ENCODE assay signal across 20 cellular contexts in the genomic region with DNA sequence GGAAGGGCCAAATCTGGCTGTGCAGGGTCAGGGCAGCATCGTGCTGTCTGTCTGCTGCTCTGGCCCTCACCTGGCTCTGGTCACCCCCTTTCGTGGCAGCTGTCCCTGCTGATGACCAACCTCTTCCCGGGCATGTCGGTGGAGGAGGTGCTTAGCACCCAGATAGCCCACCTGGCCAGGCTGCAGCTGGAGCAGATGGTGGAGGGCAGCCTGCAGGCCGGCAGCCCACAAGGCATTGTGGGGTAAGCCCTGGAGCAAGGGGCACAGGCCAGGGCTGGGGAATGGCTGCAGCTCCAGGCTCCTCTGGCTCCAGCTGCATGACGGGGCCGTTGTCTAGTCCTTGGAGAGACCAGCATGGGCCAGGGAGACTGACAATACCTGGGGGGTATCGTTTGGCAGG. TPM values are rescaled to one million over a fixed set of nuclear protein-coding genes. Genes with fewer than 3 reads are reported as not detected.
"Had no signal": no experiment of that assay in that cellular context is flagged by ENCODE, and none has a peak within 500 bp of the region (broad histone marks: within the 10 kb centered on the region; RNA-seq: fewer than 3 reads in every experiment).

No MANE protein-coding gene starts in this region.

- H3K27ac Mint-ChIP-seq: IgD-negative memory B cell had no signal

- H3K27ac ChIP-seq: KMS-11, SJSA1, SK-N-MC had no signal

- H3K9me3 Mint-ChIP-seq: IgD-negative memory B cell had no signal

- DNase-seq: Kasumi-1, MM.1S, NCI-H1092 treated with DMSO at 0.1 percent for 48 hours, NCI-H1436 treated with DMSO at 0.1 percent for 48 hours, NCI-H187, NCI-H2029 treated with DMSO at 0.1 percent for 48 hours, NCI-H2171 treated with DMSO at 0.1 percent for 48 hours, NCI-H345, NCI-H446 treated with DMSO at 0.1 percent for 48 hours, NCI-H510A treated with DMSO at 0.1 percent for 48 hours, NCI-H526, NCI-H82, RPMI8226, SIG-M5 had no signal

- H3K36me3 Mint-ChIP-seq: IgD-negative memory B cell had no signal

- H3K9me3 ChIP-seq: SJSA1 had no signal

- H3K4me1 Mint-ChIP-seq: IgD-negative memory B cell had no signal

- H3K9ac ChIP-seq: KMS-11 had no signal

- H3K4me2 ChIP-seq: KMS-11 had no signal

- H3K4me3 ChIP-seq: K562, SJSA1, SK-N-MC had no signal

- H3K27me3 ChIP-seq: SJSA1 had no signal

RNA-seq across cellular contexts. Expression of a gene that starts 11.0 kb away (rescaled TPM):
- total RNA-seq: K562, M059J, SJSA1 had no signal
- polyA plus RNA-seq: IgD-negative memory B cell had no signal

RNA-seq across cellular contexts. Expression of a gene that starts 20.1 kb away (rescaled TPM):
- total RNA-seq: K562, M059J had no signal
- polyA plus RNA-seq: IgD-negative memory B cell had no signal

RNA-seq across cellular contexts. Expression of a gene that starts 51.6 kb away (rescaled TPM):
- total RNA-seq: M059J, SJSA1 had no signal
